Comparison of ENCODE assay signal across 8 cellular contexts in genomic region chr14:61280092-61280525, GRCh38. TPM values are rescaled to one million over a fixed set of nuclear protein-coding genes. Genes with fewer than 3 reads are reported as not detected.
DNase-seq lines count a peak whose midpoint lies in the region; TF ChIP-seq lines count a peak whose summit lies in the region.

No MANE protein-coding gene starts in this region.

- peak overlapping the region; percentile 69 for H3K27ac Mint-ChIP-seq in activated T-helper 1 cell treated with anti-CD3 and anti-CD28 coated beads, Interleukin-12 subunit alpha, Interleukin-12 subunit beta, Interleukin-2, Interleukin-4 antibody, amounts not matched to agents 30 ng/mL and 10 ng/mL and 1 ng/mL, durations not matched to agents 14 hours and 24 hours and 36 hours

- no peaks in the 10 kb centered on the region for H3K36me3 Mint-ChIP-seq in activated T-helper 1 cell treated with anti-CD3 and anti-CD28 coated beads, Interleukin-12 subunit alpha, Interleukin-12 subunit beta, Interleukin-2, Interleukin-4 antibody, amounts not matched to agents 30 ng/mL and 10 ng/mL and 1 ng/mL, durations not matched to agents 14 hours and 24 hours and 36 hours (ENCODE audit: low read depth)

- TF ChIP-seq POLR2A in spleen (IDR thresholded peaks at IDR 0.05), result no peak

- H3K27ac ChIP-seq in HUES64 (ENCODE audit: low read depth, low read length), result no peak overlapping the region
- H3K27ac ChIP-seq in right atrium auricular region, result peak overlapping the region; percentile 73 to 78
- peak overlapping the region; percentile 72 to 89 (median 85) for H3K27ac ChIP-seq in spleen

- no peak for TF ChIP-seq CTCF in right atrium auricular region (IDR thresholded peaks at IDR 0.05)
- no peak for TF ChIP-seq CTCF in spleen (IDR thresholded peaks at IDR 0.05 in 8 of 11, conservative IDR thresholded peaks at IDR 0.05 in 3 of 11)

- H3K4me1 ChIP-seq in HUES64 (ENCODE audit: insufficient read depth, low read length) (no peaks in the 10 kb centered on the region), right atrium auricular region (peaks cover 0 to 16% of the 10 kb centered on the region in 2 donors), spleen (peaks cover 0 to 30% (median 22%) of the 10 kb centered on the region in 6 donors)

- no peaks in the 10 kb centered on the region for H3K9me3 Mint-ChIP-seq in activated T-helper 1 cell treated with anti-CD3 and anti-CD28 coated beads, Interleukin-12 subunit alpha, Interleukin-12 subunit beta, Interleukin-2, Interleukin-4 antibody, amounts not matched to agents 30 ng/mL and 10 ng/mL and 1 ng/mL, durations not matched to agents 14 hours and 24 hours and 36 hours

- H3K27me3 ChIP-seq in HUES64 (ENCODE audit: insufficient read depth, low read length) (peaks cover 67% of the 10 kb centered on the region), right atrium auricular region (no peaks in the 10 kb centered on the region), spleen (replicated peaks in 1 of 7) (peaks cover 0 to 35% (median 24%) of the 10 kb centered on the region in 7 donors)

- 14% methylated on average over 47 of the region's 47 CpGs for WGBS in HUES64
- WGBS in spleen, 5 donors, result 13 to 36% (median 16%) methylated on average over 15 to 47 of the region's 47 CpGs

- 0 out of 2 replicates have a peak overlapping the region, but pooled peaks have one; percentile 39 for H3K9ac ChIP-seq in HUES64 (ENCODE audit: low read depth, low read length)

- intact Hi-C loops in activated T-helper 1 cell treated with anti-CD3 and anti-CD28 coated beads, Interleukin-12 subunit alpha, Interleukin-12 subunit beta, Interleukin-2, Interleukin-4 antibody, amounts not matched to agents 30 ng/mL and 10 ng/mL and 1 ng/mL, durations not matched to agents 14 hours and 24 hours and 36 hours (cut with micrococcal nuclease), result loop anchor here (1.0 to 5.0 kb wide), 2 partner anchors 11 to 42 kb away; partner anchors contain the start of gene PRKCH
- intact Hi-C loops in spleen (cut with DNase I; ENCODE audit: low total_unique reads), result no loop called here

- peak overlapping the region; percentile 84 for H3K4me3 Mint-ChIP-seq in activated T-helper 1 cell treated with anti-CD3 and anti-CD28 coated beads, Interleukin-12 subunit alpha, Interleukin-12 subunit beta, Interleukin-2, Interleukin-4 antibody, amounts not matched to agents 30 ng/mL and 10 ng/mL and 1 ng/mL, durations not matched to agents 14 hours and 24 hours and 36 hours

- peaks cover 29% of the 10 kb centered on the region for H3K27me3 Mint-ChIP-seq in activated T-helper 1 cell treated with anti-CD3 and anti-CD28 coated beads, Interleukin-12 subunit alpha, Interleukin-12 subunit beta, Interleukin-2, Interleukin-4 antibody, amounts not matched to agents 30 ng/mL and 10 ng/mL and 1 ng/mL, durations not matched to agents 14 hours and 24 hours and 36 hours (ENCODE audit: insufficient read depth)

- H3K4me3 ChIP-seq in HUES64 (ENCODE audit: low read length) (peak overlapping the region; percentile 63), right atrium auricular region (peak overlapping the region; percentile 44 to 61), spleen (peak overlapping the region; percentile 22 to 82 (median 55))

- H3K36me3 ChIP-seq in HUES64 (ENCODE audit: insufficient read depth, low read length) (no peaks in the 10 kb centered on the region), right atrium auricular region (no peaks in the 10 kb centered on the region), spleen (no peaks in the 10 kb centered on the region)

- no peaks in the 10 kb centered on the region for H3K9me3 ChIP-seq in HUES64 (ENCODE audit: insufficient read depth, low read depth, low read length)
- no peaks in the 10 kb centered on the region for H3K9me3 ChIP-seq in right atrium auricular region
- H3K9me3 ChIP-seq in spleen, result no peaks in the 10 kb centered on the region

- peaks cover 30% of the 10 kb centered on the region for H3K4me1 Mint-ChIP-seq in activated T-helper 1 cell treated with anti-CD3 and anti-CD28 coated beads, Interleukin-12 subunit alpha, Interleukin-12 subunit beta, Interleukin-2, Interleukin-4 antibody, amounts not matched to agents 30 ng/mL and 10 ng/mL and 1 ng/mL, durations not matched to agents 14 hours and 24 hours and 36 hours (ENCODE audit: low read depth)

- no peak for DNase-seq in activated T-helper 1 cell treated with anti-CD3 and anti-CD28 coated beads, Interleukin-12 subunit alpha, Interleukin-12 subunit beta, Interleukin-2, Interleukin-4 antibody, amounts not matched to agents 30 ng/mL and 10 ng/mL and 1 ng/mL, durations not matched to agents 14 hours and 24 hours and 36 hours (ENCODE audit: low spot score)
- DNase-seq in right atrium auricular region (ENCODE audit: low spot score), result no peak
- no peak for DNase-seq in spleen
- DNase-seq in amygdala (lab: John Stamatoyannopoulos, UW), result no peak
- no peak for DNase-seq in NCI-H1048 (lab: John Stamatoyannopoulos, UW)
- no peak for DNase-seq in SKM-1 treated with dmso at 0.1 percent for 144 hours (lab: John Stamatoyannopoulos, UW; ENCODE audit: unreplicated experiment)
- DNase-seq in central memory CD4-positive, alpha-beta T cell, result no peak

RNA-seq across cellular contexts. Expression of gene TMEM30B, which starts 1.0 kb away (rescaled TPM):
- 2.4 TPM for polyA plus RNA-seq in HUES64 (2013, experiment 1 of 2)
- polyA plus RNA-seq in HUES64 (2013, experiment 2 of 2), result 2.6 TPM
- total RNA-seq in activated T-helper 1 cell treated with anti-CD3 and anti-CD28 coated beads, Interleukin-12 subunit alpha, Interleukin-12 subunit beta, Interleukin-2, Interleukin-4 antibody, amounts not matched to agents 30 ng/mL and 10 ng/mL and 1 ng/mL, durations not matched to agents 14 hours and 24 hours and 36 hours, result 0.26 and 0.56 TPM in 2 replicates
- 1 to 10 TPM; 2.0 to 3.7 TPM for total RNA-seq in right atrium auricular region
- total RNA-seq in spleen, result 1 to 10 TPM in 1 of 7 donors, under 1 TPM in 6; 0.46 to 1.0 (median 0.77) TPM
- polyA plus RNA-seq in spleen, result under 1 TPM; 0.17 to 0.38 (median 0.36) TPM

RNA-seq across cellular contexts. Expression of gene PRKCH, which starts 41.3 kb away (rescaled TPM):
- 2.0 TPM for polyA plus RNA-seq in HUES64 (2013, experiment 1 of 2)
- 2.1 TPM for polyA plus RNA-seq in HUES64 (2013, experiment 2 of 2)
- total RNA-seq in activated T-helper 1 cell treated with anti-CD3 and anti-CD28 coated beads, Interleukin-12 subunit alpha, Interleukin-12 subunit beta, Interleukin-2, Interleukin-4 antibody, amounts not matched to agents 30 ng/mL and 10 ng/mL and 1 ng/mL, durations not matched to agents 14 hours and 24 hours and 36 hours, result 145 and 151 TPM in 2 replicates
- total RNA-seq in right atrium auricular region (10 to 100 TPM; 24.9 to 40.3 TPM), spleen (100 to 1,000 TPM in 6 of 7 donors, 10 to 100 TPM in 1; 90.6 to 184 (median 110) TPM)
- polyA plus RNA-seq in spleen, result 10 to 100 TPM; 10.0 to 18.0 (median 12.3) TPM
